ENCODE assay signal across 3 cellular contexts in the genomic region with DNA sequence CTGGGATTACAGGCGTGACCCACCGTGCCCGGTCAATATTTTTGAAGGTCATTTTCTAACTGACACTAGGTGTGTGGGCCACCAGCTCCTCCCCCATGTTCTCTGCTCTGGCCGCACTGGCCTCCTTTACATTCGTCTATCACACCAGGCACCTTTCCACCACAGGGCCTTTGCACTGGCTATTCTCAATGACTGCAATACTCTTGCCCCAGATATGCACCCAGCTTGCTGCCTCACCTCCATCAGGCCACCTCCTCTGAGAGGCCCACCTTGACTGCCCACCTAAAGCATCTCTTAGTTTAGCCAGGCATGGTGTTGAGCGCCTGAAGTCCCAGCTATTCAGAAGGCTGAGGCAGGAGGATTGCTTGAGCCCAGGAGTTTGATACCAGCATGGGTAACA.
TF ChIP-seq lines count a peak whose summit lies in the region.

No MANE protein-coding gene starts in this region.

TF ChIP-seq in HepG2, 621 proteins besides CTCF, POLR2A, EP300 and RAD21:
- TF ChIP-seq ZNF331 (CRISPR knock-in tag; IDR thresholded peaks at IDR 0.05), result no peak
- TF ChIP-seq NR1H2 (CRISPR knock-in tag; IDR thresholded peaks at IDR 0.05; ENCODE audit: borderline replicate concordance, low read depth), result no peak
- no peak for TF ChIP-seq ZBTB8A (CRISPR knock-in tag; IDR thresholded peaks at IDR 0.05; ENCODE audit: borderline replicate concordance, low read depth)
- no peak for TF ChIP-seq ZBED4 (CRISPR knock-in tag; IDR thresholded peaks at IDR 0.05; ENCODE audit: borderline replicate concordance)
- TF ChIP-seq PHF5A (CRISPR knock-in tag; IDR thresholded peaks at IDR 0.05; ENCODE audit: low read depth, unreplicated experiment), result no peak
- TF ChIP-seq ONECUT2 (CRISPR knock-in tag; IDR thresholded peaks at IDR 0.05), result no peak
- no peak for TF ChIP-seq POLR2AphosphoS5 (IDR thresholded peaks at IDR 0.05; ENCODE audit: low read depth, low read length)
- no peak for TF ChIP-seq ZNF337 (CRISPR knock-in tag; IDR thresholded peaks at IDR 0.05; ENCODE audit: borderline replicate concordance, low read depth)
- TF ChIP-seq ZMYM3 (CRISPR knock-in tag; IDR thresholded peaks at IDR 0.05), result peak; percentile 57; the same call in 1 of the 2 replicates

TF ChIP-seq in WTC11, 78 proteins besides CTCF, POLR2A, EP300 and RAD21:
- TF ChIP-seq GTF2I (CRISPR knock-in tag; conservative IDR thresholded peaks at IDR 0.05), result 0 out of 2 replicates have a peak, but pooled peaks have one; percentile 50
- no peak for TF ChIP-seq FOXP4 (CRISPR knock-in tag; IDR thresholded peaks at IDR 0.05)

TF ChIP-seq in K562, 482 proteins besides CTCF, POLR2A, EP300 and RAD21:
- TF ChIP-seq KDM1A (IDR thresholded peaks at IDR 0.05), result peak in 1 of 2 experiments; percentile 59; a peak in 1 of 4 replicates
- TF ChIP-seq, protein P1, sequence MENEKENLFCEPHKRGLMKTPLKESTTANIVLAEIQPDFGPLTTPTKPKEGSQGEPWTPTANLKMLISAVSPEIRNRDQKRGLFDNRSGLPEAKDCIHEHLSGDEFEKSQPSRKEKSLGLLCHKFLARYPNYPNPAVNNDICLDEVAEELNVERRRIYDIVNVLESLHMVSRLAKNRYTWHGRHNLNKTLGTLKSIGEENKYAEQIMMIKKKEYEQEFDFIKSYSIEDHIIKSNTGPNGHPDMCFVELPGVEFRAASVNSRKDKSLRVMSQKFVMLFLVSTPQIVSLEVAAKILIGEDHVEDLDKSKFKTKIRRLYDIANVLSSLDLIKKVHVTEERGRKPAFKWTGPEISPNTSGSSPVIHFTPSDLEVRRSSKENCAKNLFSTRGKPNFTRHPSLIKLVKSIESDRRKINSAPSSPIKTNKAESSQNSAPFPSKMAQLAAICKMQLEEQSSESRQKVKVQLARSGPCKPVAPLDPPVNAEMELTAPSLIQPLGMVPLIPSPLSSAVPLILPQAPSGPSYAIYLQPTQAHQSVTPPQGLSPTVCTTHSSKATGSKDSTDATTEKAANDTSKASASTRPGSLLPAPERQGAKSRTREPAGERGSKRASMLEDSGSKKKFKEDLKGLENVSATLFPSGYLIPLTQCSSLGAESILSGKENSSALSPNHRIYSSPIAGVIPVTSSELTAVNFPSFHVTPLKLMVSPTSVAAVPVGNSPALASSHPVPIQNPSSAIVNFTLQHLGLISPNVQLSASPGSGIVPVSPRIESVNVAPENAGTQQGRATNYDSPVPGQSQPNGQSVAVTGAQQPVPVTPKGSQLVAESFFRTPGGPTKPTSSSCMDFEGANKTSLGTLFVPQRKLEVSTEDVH (IDR thresholded peaks at IDR 0.05; ENCODE audit: low read depth, partially characterized antibody), result no peak
- TF ChIP-seq FOXJ3 (CRISPR knock-in tag; IDR thresholded peaks at IDR 0.05), result no peak
- no peak for TF ChIP-seq STAT5A (IDR thresholded peaks at IDR 0.05; ENCODE audit: borderline replicate concordance, low read length)
- TF ChIP-seq ZNF197 (CRISPR knock-in tag; IDR thresholded peaks at IDR 0.05; ENCODE audit: low read depth), result no peak
- peak; percentile 64 for TF ChIP-seq ZFP36 (IDR thresholded peaks at IDR 0.05; ENCODE audit: low read depth, low read length, partially characterized antibody)
- TF ChIP-seq, protein P2, sequence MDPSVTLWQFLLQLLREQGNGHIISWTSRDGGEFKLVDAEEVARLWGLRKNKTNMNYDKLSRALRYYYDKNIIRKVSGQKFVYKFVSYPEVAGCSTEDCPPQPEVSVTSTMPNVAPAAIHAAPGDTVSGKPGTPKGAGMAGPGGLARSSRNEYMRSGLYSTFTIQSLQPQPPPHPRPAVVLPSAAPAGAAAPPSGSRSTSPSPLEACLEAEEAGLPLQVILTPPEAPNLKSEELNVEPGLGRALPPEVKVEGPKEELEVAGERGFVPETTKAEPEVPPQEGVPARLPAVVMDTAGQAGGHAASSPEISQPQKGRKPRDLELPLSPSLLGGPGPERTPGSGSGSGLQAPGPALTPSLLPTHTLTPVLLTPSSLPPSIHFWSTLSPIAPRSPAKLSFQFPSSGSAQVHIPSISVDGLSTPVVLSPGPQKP (CRISPR knock-in tag; IDR thresholded peaks at IDR 0.05), result no peak
- TF ChIP-seq KLF13 (tag; IDR thresholded peaks at IDR 0.05; ENCODE audit: borderline replicate concordance, low read depth), result no peak
- TF ChIP-seq RBM17 (IDR thresholded peaks at IDR 0.05; ENCODE audit: borderline replicate concordance, low read depth, low read length), result no peak
- TF ChIP-seq TBL1XR1 (IDR thresholded peaks at IDR 0.05; ENCODE audit: low read length in 2 of 2), result no peak
- no peak for TF ChIP-seq ZBTB26 (CRISPR knock-in tag; IDR thresholded peaks at IDR 0.05)
- no peak for TF ChIP-seq DIDO1 (tag; IDR thresholded peaks at IDR 0.05; ENCODE audit: low read depth)
- TF ChIP-seq POLR2H (tag; IDR thresholded peaks at IDR 0.05; ENCODE audit: low read depth), result no peak
- TF ChIP-seq SREBF2 (CRISPR knock-in tag; IDR thresholded peaks at IDR 0.05), result no peak
- TF ChIP-seq CSDE1 (IDR thresholded peaks at IDR 0.05), result no peak
- TF ChIP-seq CHCHD3 (CRISPR knock-in tag; IDR thresholded peaks at IDR 0.05), result no peak
- TF ChIP-seq RBM25 (IDR thresholded peaks at IDR 0.05; ENCODE audit: low read depth, low read length, severe bottlenecking), result peak; percentile 52
- TF ChIP-seq ZNF584 (CRISPR knock-in tag; IDR thresholded peaks at IDR 0.05; ENCODE audit: low read depth), result no peak
- TF ChIP-seq, protein P3, sequence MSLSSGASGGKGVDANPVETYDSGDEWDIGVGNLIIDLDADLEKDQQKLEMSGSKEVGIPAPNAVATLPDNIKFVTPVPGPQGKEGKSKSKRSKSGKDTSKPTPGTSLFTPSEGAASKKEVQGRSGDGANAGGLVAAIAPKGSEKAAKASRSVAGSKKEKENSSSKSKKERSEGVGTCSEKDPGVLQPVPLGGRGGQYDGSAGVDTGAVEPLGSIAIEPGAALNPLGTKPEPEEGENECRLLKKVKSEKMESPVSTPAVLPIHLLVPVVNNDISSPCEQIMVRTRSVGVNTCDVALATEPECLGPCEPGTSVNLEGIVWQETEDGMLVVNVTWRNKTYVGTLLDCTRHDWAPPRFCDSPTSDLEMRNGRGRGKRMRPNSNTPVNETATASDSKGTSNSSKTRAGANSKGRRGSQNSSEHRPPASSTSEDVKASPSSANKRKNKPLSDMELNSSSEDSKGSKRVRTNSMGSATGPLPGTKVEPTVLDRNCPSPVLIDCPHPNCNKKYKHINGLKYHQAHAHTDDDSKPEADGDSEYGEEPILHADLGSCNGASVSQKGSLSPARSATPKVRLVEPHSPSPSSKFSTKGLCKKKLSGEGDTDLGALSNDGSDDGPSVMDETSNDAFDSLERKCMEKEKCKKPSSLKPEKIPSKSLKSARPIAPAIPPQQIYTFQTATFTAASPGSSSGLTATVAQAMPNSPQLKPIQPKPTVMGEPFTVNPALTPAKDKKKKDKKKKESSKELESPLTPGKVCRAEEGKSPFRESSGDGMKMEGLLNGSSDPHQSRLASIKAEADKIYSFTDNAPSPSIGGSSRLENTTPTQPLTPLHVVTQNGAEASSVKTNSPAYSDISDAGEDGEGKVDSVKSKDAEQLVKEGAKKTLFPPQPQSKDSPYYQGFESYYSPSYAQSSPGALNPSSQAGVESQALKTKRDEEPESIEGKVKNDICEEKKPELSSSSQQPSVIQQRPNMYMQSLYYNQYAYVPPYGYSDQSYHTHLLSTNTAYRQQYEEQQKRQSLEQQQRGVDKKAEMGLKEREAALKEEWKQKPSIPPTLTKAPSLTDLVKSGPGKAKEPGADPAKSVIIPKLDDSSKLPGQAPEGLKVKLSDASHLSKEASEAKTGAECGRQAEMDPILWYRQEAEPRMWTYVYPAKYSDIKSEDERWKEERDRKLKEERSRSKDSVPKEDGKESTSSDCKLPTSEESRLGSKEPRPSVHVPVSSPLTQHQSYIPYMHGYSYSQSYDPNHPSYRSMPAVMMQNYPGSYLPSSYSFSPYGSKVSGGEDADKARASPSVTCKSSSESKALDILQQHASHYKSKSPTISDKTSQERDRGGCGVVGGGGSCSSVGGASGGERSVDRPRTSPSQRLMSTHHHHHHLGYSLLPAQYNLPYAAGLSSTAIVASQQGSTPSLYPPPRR (CRISPR knock-in tag; IDR thresholded peaks at IDR 0.05; ENCODE audit: borderline replicate concordance), result no peak
- no peak for TF ChIP-seq FOXJ2 (tag; IDR thresholded peaks at IDR 0.05)
- TF ChIP-seq SMARCA5 (IDR thresholded peaks at IDR 0.05), result 0 out of 2 replicates have a peak, but pooled peaks have one; percentile 26
- no peak for TF ChIP-seq ZNF23 (CRISPR knock-in tag; IDR thresholded peaks at IDR 0.05)
- TF ChIP-seq BCOR (IDR thresholded peaks at IDR 0.05), result peak; percentile 75
